Comparison of ENCODE assay signal across 8 cellular contexts in the genomic region with DNA sequence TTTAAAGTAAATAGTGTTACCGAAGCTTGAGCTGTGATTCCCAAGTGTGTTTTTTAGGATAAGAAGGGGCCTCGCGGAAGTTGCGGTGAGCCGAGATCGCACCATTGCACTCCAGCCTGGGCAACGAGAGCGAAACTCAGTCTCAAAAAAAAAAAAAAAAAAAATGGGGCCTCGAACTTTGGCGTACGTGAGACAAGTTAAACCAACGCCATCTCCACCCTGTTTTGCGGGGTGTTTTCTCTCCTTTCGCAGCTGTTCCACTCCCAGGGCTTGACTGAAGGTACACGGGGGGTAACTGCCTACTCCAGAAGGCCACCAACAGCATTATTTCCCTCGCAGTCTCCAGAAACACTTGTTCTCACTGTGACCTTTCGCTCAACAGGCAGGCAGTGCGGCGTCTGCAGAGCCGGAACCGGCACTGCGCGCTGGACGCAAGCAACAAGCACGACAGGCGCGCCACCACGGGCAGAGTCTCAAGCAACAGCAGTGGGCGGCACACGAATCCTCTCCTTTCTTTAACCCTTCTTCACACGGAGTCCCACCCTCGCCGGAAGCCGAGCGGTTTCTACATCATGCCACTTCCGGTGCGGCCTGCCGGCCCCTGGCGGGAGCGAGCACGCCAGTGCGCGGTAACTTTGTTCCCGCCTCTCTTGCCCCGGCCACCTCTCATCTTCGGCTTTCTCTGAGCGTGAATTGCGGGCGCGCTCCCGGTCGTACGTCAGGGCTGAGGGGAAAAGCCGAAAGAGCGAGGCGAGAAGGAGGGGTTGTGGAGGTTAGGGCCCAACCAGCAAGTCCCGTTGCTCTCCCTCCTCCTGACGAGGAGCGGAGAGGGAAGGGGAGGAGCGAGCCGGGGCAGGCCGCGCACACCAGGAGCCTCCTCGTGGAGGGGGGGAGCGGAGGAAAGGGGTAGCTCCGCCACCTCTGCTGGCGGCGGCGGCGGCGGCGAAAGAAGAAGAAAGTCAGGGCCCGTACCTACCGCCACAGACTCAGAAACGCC. TPM values are rescaled to one million over a fixed set of nuclear protein-coding genes. Genes with fewer than 3 reads are reported as not detected.
DNase-seq lines count a peak whose midpoint lies in the region; ATAC-seq and TF ChIP-seq lines count a peak whose summit lies in the region.

No MANE protein-coding gene starts in this region.

- peak overlapping the region; percentile 95 for H3K27ac ChIP-seq in C4-2B

- intact Hi-C loops in left colon (cut with DNase I, micrococcal nuclease): no loop called here

- ATAC-seq in GM19372 (IDR thresholded peaks at IDR 0.05; ENCODE audit: low read depth, unreplicated experiment) (peak; percentile 60), HG03521 (IDR thresholded peaks at IDR 0.05; ENCODE audit: unreplicated experiment) (peak; percentile 59), left colon (peak; percentile 79)

- peak; percentile 100 for DNase-seq in NCI-H69 (lab: John Stamatoyannopoulos, UW)
- DNase-seq in activated CD4-positive, alpha-beta T cell treated with anti-CD3 and anti-CD28 coated beads, Interleukin-2, amount 50 U/mL, for 1 hour: peak; percentile 97
- peak; percentile 68 for DNase-seq in cortex of kidney (lab: John Stamatoyannopoulos, UW)
- DNase-seq in left colon: peak; percentile 98 to 99
- peak; percentile 91 to 93 for DNase-seq in stimulated activated CD4-positive, alpha-beta T cell treated with anti-CD3 and anti-CD28 coated beads, Interleukin-1b, Interleukin-23, amount 100 ng/mL, for 4 hours (ENCODE audit: low read depth in 2 of 2)

- no peak for TF ChIP-seq CTCF in C4-2B (conservative IDR thresholded peaks at IDR 0.05)

RNA-seq across cellular contexts. Expression of a gene that starts 0.8 kb away (rescaled TPM):
- 10 to 100 TPM; 48.9 to 50.9 TPM for total RNA-seq in left colon

Comparison
In these comparisons a context has a peak if more than half of its experiments do, and no peak if none do; other contexts are left out.
1. Peak in every context shown above with its lines: DNase-seq, ATAC-seq and H3K27ac ChIP-seq.